Comparison of ENCODE assay signal across 15 cellular contexts in the genomic region with DNA sequence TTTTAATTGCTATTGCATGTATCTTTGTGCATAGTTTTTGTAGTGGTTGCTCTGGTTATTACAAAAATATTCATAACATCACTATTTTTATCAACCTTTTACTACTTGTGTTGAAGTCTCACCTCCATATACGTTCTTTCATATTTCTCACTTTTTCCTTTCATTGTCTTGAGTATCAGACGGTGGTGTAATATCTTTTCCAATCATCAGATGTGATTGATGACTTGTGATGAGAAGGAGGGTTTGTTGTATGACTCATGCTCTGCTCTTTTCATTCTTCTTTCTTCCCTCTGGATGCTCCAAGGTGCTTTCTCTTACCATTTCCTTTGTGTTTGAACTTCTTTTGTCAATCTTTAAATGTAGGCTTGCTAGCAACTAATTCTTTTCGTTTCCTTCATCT.
DNase-seq lines count a peak whose midpoint lies in the region; ATAC-seq and TF ChIP-seq lines count a peak whose summit lies in the region.
"Had no signal": no experiment of that assay in that cellular context is flagged by ENCODE, and none has a peak within 500 bp of the region (broad histone marks: within the 10 kb centered on the region; RNA-seq: fewer than 3 reads in every experiment).

No MANE protein-coding gene starts in this region.

- ATAC-seq in SK-N-SH treated with all-trans-retinoic acid at 6 μM for 48 hours (no peak), Panc1 (no peak), HG03457 (IDR thresholded peaks at IDR 0.05; ENCODE audit: unreplicated experiment) (no peak), left cardiac atrium (no peak)
- ATAC-seq: HCT116 had no signal

- H3K9me3 ChIP-seq in SK-N-SH (no peaks in the 10 kb centered on the region), Panc1 (ENCODE audit: control insufficient read depth, insufficient read depth, low read depth, low read length) (no peaks in the 10 kb centered on the region; the same call in 1 of the 2 replicates)
- H3K9me3 ChIP-seq: BLaER1, Caco-2 had no signal

- CTCF ChIA-PET in SK-N-SH (lab: Yijun Ruan, JAX), result no interaction called here
- CTCF ChIA-PET in Panc1 (lab: Charles Lee), result no interaction called here

- no peak overlapping the region for H3K9ac ChIP-seq in SK-N-SH
- H3K9ac ChIP-seq: BLaER1 had no signal

- H3K79me2 ChIP-seq in SK-N-SH (ENCODE audit: insufficient read depth), result no peaks in the 10 kb centered on the region

- TF ChIP-seq CTCF in SK-N-SH (IDR thresholded peaks at IDR 0.05) (no peak), Panc1 (IDR thresholded peaks at IDR 0.05) (no peak), fibroblast of pulmonary artery (IDR thresholded peaks at IDR 0.05; ENCODE audit: low read length, missing control alignments) (no peak)

- H3K4me1 ChIP-seq in SK-N-SH (ENCODE audit: control insufficient read depth in 1 of 2, insufficient read depth in 2 of 2, low read depth in 1 of 2, low read length in 1 of 2) (no peaks in the 10 kb centered on the region; a peak in 1 of 4 replicates), Panc1 (ENCODE audit: control insufficient read depth, insufficient read depth, low read length) (peaks cover under 1% of the 10 kb centered on the region; the same call in 1 of the 2 replicates)

- in situ Hi-C loops in Panc1 (cut with HindIII; ENCODE audit: low pct_unique_long_range_greater_than_20kb, low sequenced_read_pairs), result no loop called here

- H3K27me3 ChIP-seq in SK-N-SH (ENCODE audit: insufficient read depth) (no peaks in the 10 kb centered on the region), Panc1 (ENCODE audit: control insufficient read depth, insufficient read depth, low read length) (no peaks in the 10 kb centered on the region)
- H3K27me3 ChIP-seq: BLaER1 had no signal

- TF ChIP-seq EP300 in SK-N-SH (IDR thresholded peaks at IDR 0.05; ENCODE audit: borderline replicate concordance in 1 of 2, low read depth in 1 of 2, low read length in 1 of 2), result no peak

- 67% methylated on average over 3 of the region's 3 CpGs for WGBS in SK-N-SH (ENCODE audit: low lambda C conversion rate)

- no peaks in the 10 kb centered on the region for H4K20me1 ChIP-seq in SK-N-SH (ENCODE audit: insufficient read depth)
- H4K20me1 ChIP-seq: BLaER1 had no signal

- TF ChIP-seq RAD21 in SK-N-SH (IDR thresholded peaks at IDR 0.05; ENCODE audit: low read length), result no peak

- no peaks in the 10 kb centered on the region for H3K9me2 ChIP-seq in SK-N-SH

- POLR2A ChIA-PET in SK-N-SH (lab: Yijun Ruan, JAX), result no interaction called here
- POLR2A ChIA-PET in Panc1 (lab: Charles Lee), result no interaction called here

- intact Hi-C loops in Panc1 (cut with micrococcal nuclease; ENCODE audit: unreplicated experiment) (no loop called here), left cardiac atrium (cut with DNase I) (no loop called here)

- TSS peak; percentile 3 for BruUV-seq in Panc1 (replicated peaks; lab: Mats Ljungman, UMichigan)

- H3K4me3 ChIP-seq in SK-N-SH (ENCODE audit: low read depth in 2 of 2, low read length in 1 of 2), result no peak overlapping the region
- no peak overlapping the region for H3K4me3 ChIP-seq in Panc1 (ENCODE audit: low read depth in 2 of 2, low read length in 2 of 2)
- H3K4me3 ChIP-seq in fibroblast of pulmonary artery (replicated peaks; ENCODE audit: low read depth, low read length), result no peak overlapping the region
- H3K4me3 ChIP-seq: BLaER1 had no signal

- H3K4me2 ChIP-seq in SK-N-SH, result no peak overlapping the region
- H3K4me2 ChIP-seq: BLaER1 had no signal

- no peak overlapping the region for H3K27ac ChIP-seq in SK-N-SH (ENCODE audit: low read depth in 2 of 2, low read length in 1 of 2)
- H3K27ac ChIP-seq in Panc1 (ENCODE audit: low read length), result no peak overlapping the region
- H3K27ac ChIP-seq: 22Rv1, BLaER1 had no signal

- H3K36me3 ChIP-seq in SK-N-SH (replicated peaks in 1 of 2; ENCODE audit: control insufficient read depth in 1 of 2, insufficient read depth in 2 of 2, low read length in 1 of 2) (peaks cover 0 to 18% of the 10 kb centered on the region in 2 experiments), Panc1 (ENCODE audit: control insufficient read depth, insufficient read depth, low read length) (peaks cover 3% of the 10 kb centered on the region; the same call in 1 of the 2 replicates)

- H2AFZ ChIP-seq in SK-N-SH (ENCODE audit: low read depth), result no peak overlapping the region

- H3F3A ChIP-seq in SK-N-SH (replicated peaks; ENCODE audit: insufficient read depth), result no peaks in the 10 kb centered on the region

- DNase-seq in SK-N-SH (no peak), Panc1 (ENCODE audit: low read depth, low spot score) (no peak), fibroblast of pulmonary artery (ENCODE audit: low read depth) (peak; percentile 12), left cardiac atrium (no peak), amygdala (lab: John Stamatoyannopoulos, UW) (no peak)
- DNase-seq: AML-193; Caco-2; CD8-positive, alpha-beta memory T cell; DND-41; GF-D8 had no signal

TF ChIP-seq in SK-N-SH, 30 proteins besides CTCF, POLR2A, EP300 and RAD21:
- peak; percentile 33; the same call in 1 of the 2 replicates for TF ChIP-seq PBX3 (IDR thresholded peaks at IDR 0.05)
- no peak for TF ChIP-seq USF1 (IDR thresholded peaks at IDR 0.05; ENCODE audit: borderline replicate concordance, low read depth)

TF ChIP-seq in SK-N-SH treated with all-trans-retinoic acid at 6 μM for 48 hours, 23 proteins besides CTCF, POLR2A, EP300 and RAD21:
- TF ChIP-seq ZNF70 (CRISPR knock-in tag; IDR thresholded peaks at IDR 0.05) (no peak), TOX (CRISPR knock-in tag; IDR thresholded peaks at IDR 0.05; ENCODE audit: borderline replicate concordance) (no peak), CREB5 (CRISPR knock-in tag; IDR thresholded peaks at IDR 0.05; ENCODE audit: low read depth) (no peak), POU6F1 (CRISPR knock-in tag; IDR thresholded peaks at IDR 0.05; ENCODE audit: borderline replicate concordance, low read depth) (no peak), GLIS3 (CRISPR knock-in tag; IDR thresholded peaks at IDR 0.05) (no peak), ZC3H10 (CRISPR knock-in tag; IDR thresholded peaks at IDR 0.05) (no peak), ZNF8 (CRISPR knock-in tag; IDR thresholded peaks at IDR 0.05) (no peak), BACH2 (CRISPR knock-in tag; IDR thresholded peaks at IDR 0.05; ENCODE audit: borderline replicate concordance) (no peak), RARB (CRISPR knock-in tag; IDR thresholded peaks at IDR 0.05) (no peak), CSDC2 (CRISPR knock-in tag; IDR thresholded peaks at IDR 0.05) (no peak), TSHZ2 (CRISPR knock-in tag; IDR thresholded peaks at IDR 0.05) (no peak), ZFP30 (CRISPR knock-in tag; IDR thresholded peaks at IDR 0.05) (no peak), SNAI2 (CRISPR knock-in tag; IDR thresholded peaks at IDR 0.05) (no peak), ESRRG (CRISPR knock-in tag; IDR thresholded peaks at IDR 0.05) (no peak), TCF4 (CRISPR knock-in tag; IDR thresholded peaks at IDR 0.05; ENCODE audit: borderline replicate concordance) (no peak), ZNF565 (CRISPR knock-in tag; conservative IDR thresholded peaks at IDR 0.05; ENCODE audit: low read depth) (no peak)
